In genomic region chr1:30197959-30198760, GRCh38 we compare ENCODE assay signal across 15 cellular contexts.
DNase-seq lines count a peak whose midpoint lies in the region; ATAC-seq and TF ChIP-seq lines count a peak whose summit lies in the region.
"Had no signal": no experiment of that assay in that cellular context is flagged by ENCODE, and none has a peak within 500 bp of the region (broad histone marks: within the 10 kb centered on the region; RNA-seq: fewer than 3 reads in every experiment).

No MANE protein-coding gene starts in this region.

- H3F3A ChIP-seq in PC-9 (ENCODE audit: insufficient read depth, low read depth), result no peaks in the 10 kb centered on the region

- H3K27me3 Mint-ChIP-seq in CD4-positive, CD25-positive, alpha-beta regulatory T cell, result peaks cover 14% of the 10 kb centered on the region
- no peaks in the 10 kb centered on the region for H3K27me3 Mint-ChIP-seq in T-helper 17 cell

- no peak for TF ChIP-seq EP300 in esophagus muscularis mucosa (IDR thresholded peaks at IDR 0.05)

- no peaks in the 10 kb centered on the region for H3K9me2 ChIP-seq in PC-9 (ENCODE audit: insufficient read depth)

- H2AFZ ChIP-seq in PC-9, result no peak overlapping the region

- CTCF ChIA-PET in PC-9 (lab: Charles Lee), result no interaction called here

- H3K4me1 Mint-ChIP-seq in CD4-positive, CD25-positive, alpha-beta regulatory T cell, result peaks cover 0 to 4% (median 0%) of the 10 kb centered on the region in 4 donors
- peaks cover 33% of the 10 kb centered on the region for H3K4me1 Mint-ChIP-seq in T-helper 17 cell
- H3K4me1 Mint-ChIP-seq in stimulated activated effector memory CD8-positive, alpha-beta T cell treated with anti-CD3 and anti-CD28 coated beads, Interleukin-12 subunit alpha, Interleukin-12 subunit beta, amount 100 ng/mL, for 72 hours, result peaks cover 29% of the 10 kb centered on the region

- H3K79me2 ChIP-seq in PC-9 (ENCODE audit: low read depth), result no peaks in the 10 kb centered on the region

- no peak for DNase-seq in CD4-positive, CD25-positive, alpha-beta regulatory T cell
- DNase-seq in T-helper 17 cell (no peak), esophagus muscularis mucosa (ENCODE audit: extremely low spot score) (peak; percentile 57), PC-9 (no peak)
- no peak for DNase-seq in stimulated activated effector memory CD8-positive, alpha-beta T cell treated with anti-CD3 and anti-CD28 coated beads, Interleukin-12 subunit alpha, Interleukin-12 subunit beta, amount 100 ng/mL, for 72 hours (ENCODE audit: low spot score in 2 of 2)
- no peak for DNase-seq in activated CD4-positive, alpha-beta T cell treated with anti-CD3 and anti-CD28 coated beads, Interleukin-2, amount 50 U/mL, for 1 hour
- DNase-seq: 8988T, AML-193, DMS53, GOT3, H9 had no signal

- intact Hi-C loops in esophagus muscularis mucosa (cut with DNase I) (no loop called here), PC-9 (cut with micrococcal nuclease; ENCODE audit: unreplicated experiment) (no loop called here)

- H3K4me1 ChIP-seq in CD4-positive, CD25-positive, alpha-beta regulatory T cell (ENCODE audit: control insufficient read depth, insufficient read depth, low read length, poor library complexity, severe bottlenecking), result no peaks in the 10 kb centered on the region
- peaks cover 4 to 22% (median 13%) of the 10 kb centered on the region in 4 donors for H3K4me1 ChIP-seq in esophagus muscularis mucosa
- H3K4me1 ChIP-seq in PC-9 (replicated peaks; ENCODE audit: insufficient read depth), result no peaks in the 10 kb centered on the region

- no peak overlapping the region for H3K27ac ChIP-seq in CD4-positive, CD25-positive, alpha-beta regulatory T cell (ENCODE audit: insufficient read depth, low read length, poor library complexity, severe bottlenecking)
- H3K27ac ChIP-seq in esophagus muscularis mucosa (replicated peaks in 1 of 4), result peak overlapping the region in 1 of 4 donors; percentile 11
- no peak overlapping the region for H3K27ac ChIP-seq in PC-9
- H3K27ac ChIP-seq: BLaER1, HL-60 had no signal

- peak overlapping the region in 2 of 3 donors; percentile 25 to 94 for H3K27ac Mint-ChIP-seq in CD4-positive, CD25-positive, alpha-beta regulatory T cell
- peak overlapping the region; percentile 87 for H3K27ac Mint-ChIP-seq in T-helper 17 cell
- peak overlapping the region; percentile 78 for H3K27ac Mint-ChIP-seq in stimulated activated effector memory CD8-positive, alpha-beta T cell treated with anti-CD3 and anti-CD28 coated beads, Interleukin-12 subunit alpha, Interleukin-12 subunit beta, amount 100 ng/mL, for 72 hours
- H3K27ac Mint-ChIP-seq: H9 had no signal

- no peak for TF ChIP-seq POLR2A in esophagus muscularis mucosa (IDR thresholded peaks at IDR 0.05; ENCODE audit: low read depth)

- no peak overlapping the region for H3K4me3 ChIP-seq in CD4-positive, CD25-positive, alpha-beta regulatory T cell (ENCODE audit: low read depth, low read length)
- H3K4me3 ChIP-seq in esophagus muscularis mucosa, result no peak overlapping the region
- no peak overlapping the region for H3K4me3 ChIP-seq in PC-9
- H3K4me3 ChIP-seq: BLaER1, GM12878 had no signal

- WGBS in esophagus muscularis mucosa, result 75% methylated on average over 3 of the region's 3 CpGs

- ATAC-seq in CD4-positive, CD25-positive, alpha-beta regulatory T cell (ENCODE audit: low read depth in 2 of 2), result no peak
- no peak for ATAC-seq in T-helper 17 cell
- no peak for ATAC-seq in stimulated activated effector memory CD8-positive, alpha-beta T cell treated with anti-CD3 and anti-CD28 coated beads, Interleukin-12 subunit alpha, Interleukin-12 subunit beta, amount 100 ng/mL, for 72 hours
- no peak for ATAC-seq in HG03354 (IDR thresholded peaks at IDR 0.05; ENCODE audit: poor library complexity, severe bottlenecking, unreplicated experiment)
- ATAC-seq: GM12878 had no signal

- no peaks in the 10 kb centered on the region for H4K20me1 ChIP-seq in PC-9 (ENCODE audit: insufficient read depth)
- H4K20me1 ChIP-seq: BLaER1 had no signal

- TF ChIP-seq CTCF in esophagus muscularis mucosa (IDR thresholded peaks at IDR 0.05) (no peak), PC-9 (conservative IDR thresholded peaks at IDR 0.05) (no peak)

- peaks cover 0 to 5% of the 10 kb centered on the region in 2 experiments for H3K9me3 ChIP-seq in CD4-positive, CD25-positive, alpha-beta regulatory T cell (ENCODE audit: control insufficient read depth in 2 of 2, low read length in 2 of 2)
- H3K9me3 ChIP-seq in T-helper 17 cell (ENCODE audit: control insufficient read depth, low read length, poor library complexity, severe bottlenecking) (no peaks in the 10 kb centered on the region), esophagus muscularis mucosa (no peaks in the 10 kb centered on the region), PC-9 (ENCODE audit: insufficient read depth, low read depth) (no peaks in the 10 kb centered on the region)

- no peak overlapping the region for H3K4me3 Mint-ChIP-seq in CD4-positive, CD25-positive, alpha-beta regulatory T cell
- H3K4me3 Mint-ChIP-seq in T-helper 17 cell, result peak overlapping the region; percentile 22
- no peak overlapping the region for H3K4me3 Mint-ChIP-seq in stimulated activated effector memory CD8-positive, alpha-beta T cell treated with anti-CD3 and anti-CD28 coated beads, Interleukin-12 subunit alpha, Interleukin-12 subunit beta, amount 100 ng/mL, for 72 hours
- H3K4me3 Mint-ChIP-seq: H9 had no signal

- H3K36me3 Mint-ChIP-seq in CD4-positive, CD25-positive, alpha-beta regulatory T cell, result no peaks in the 10 kb centered on the region
- H3K36me3 Mint-ChIP-seq in T-helper 17 cell (ENCODE audit: low read depth), result peaks cover 2% of the 10 kb centered on the region
- no peaks in the 10 kb centered on the region for H3K36me3 Mint-ChIP-seq in stimulated activated effector memory CD8-positive, alpha-beta T cell treated with anti-CD3 and anti-CD28 coated beads, Interleukin-12 subunit alpha, Interleukin-12 subunit beta, amount 100 ng/mL, for 72 hours

- no TSS peak for BruUV-seq in PC-9 (replicated peaks; lab: Mats Ljungman, UMichigan)

- no peak overlapping the region for H3K4me2 ChIP-seq in PC-9

- H3K27me3 ChIP-seq in CD4-positive, CD25-positive, alpha-beta regulatory T cell (ENCODE audit: control insufficient read depth, insufficient read depth, low read length), result no peaks in the 10 kb centered on the region
- peaks cover 0 to 4% (median 0%) of the 10 kb centered on the region in 4 donors for H3K27me3 ChIP-seq in esophagus muscularis mucosa
- H3K27me3 ChIP-seq in PC-9 (ENCODE audit: insufficient read depth, low read depth), result 0 out of 2 replicates have a peak, but pooled peaks cover 14% of the 10 kb centered on the region
- H3K27me3 ChIP-seq: BLaER1 had no signal

- POLR2A ChIA-PET in PC-9 (lab: Charles Lee; ENCODE audit: unreplicated experiment), result no interaction called here

- peaks cover 0 to 6% (median 0%) of the 10 kb centered on the region in 7 donors for H3K9me3 Mint-ChIP-seq in CD4-positive, CD25-positive, alpha-beta regulatory T cell
- H3K9me3 Mint-ChIP-seq in stimulated activated effector memory CD8-positive, alpha-beta T cell treated with anti-CD3 and anti-CD28 coated beads, Interleukin-12 subunit alpha, Interleukin-12 subunit beta, amount 100 ng/mL, for 72 hours, result no peaks in the 10 kb centered on the region

- no peaks in the 10 kb centered on the region for H3K36me3 ChIP-seq in CD4-positive, CD25-positive, alpha-beta regulatory T cell (ENCODE audit: control insufficient read depth, insufficient read depth, low read length)
- no peaks in the 10 kb centered on the region for H3K36me3 ChIP-seq in esophagus muscularis mucosa
- H3K36me3 ChIP-seq in PC-9 (ENCODE audit: low read depth), result no peaks in the 10 kb centered on the region
- H3K36me3 ChIP-seq: BLaER1 had no signal
